Comparison of ENCODE assay signal across 9 cellular contexts in genomic region chr16:2970563-2970962, GRCh38. TPM values are rescaled to one million over a fixed set of nuclear protein-coding genes. Genes with fewer than 3 reads are reported as not detected.
DNase-seq lines count a peak whose midpoint lies in the region; ATAC-seq and TF ChIP-seq lines count a peak whose summit lies in the region.
"Had no signal": no experiment of that assay in that cellular context is flagged by ENCODE, and none has a peak within 500 bp of the region (broad histone marks: within the 10 kb centered on the region; RNA-seq: fewer than 3 reads in every experiment).

No MANE protein-coding gene starts in this region.

- H3K36me3 ChIP-seq in SK-N-SH (replicated peaks in 1 of 2; ENCODE audit: control insufficient read depth in 1 of 2, insufficient read depth in 2 of 2, low read length in 1 of 2) (no peaks in the 10 kb centered on the region), esophagus (ENCODE audit: control insufficient read depth in 2 of 2, insufficient read depth in 2 of 2, low read length in 1 of 2) (peaks cover 0 to 2% of the 10 kb centered on the region in 2 donors)

- H3K27ac ChIP-seq in SK-N-SH (ENCODE audit: low read depth in 2 of 2, low read length in 1 of 2) (no peak overlapping the region; a peak in 1 of 4 replicates), RWPE1 (peak overlapping the region; percentile 84), esophagus (ENCODE audit: low read depth in 2 of 2, low read length in 1 of 2) (no peak overlapping the region), skin epidermis (peak overlapping the region in 12 of 21 experiments; percentile 52 to 85 (median 74))

- H3K4me2 ChIP-seq in SK-N-SH, result peak overlapping the region; percentile 96

- no peaks in the 10 kb centered on the region for H3K9me2 ChIP-seq in SK-N-SH

- no peaks in the 10 kb centered on the region for H3K27me3 ChIP-seq in SK-N-SH (ENCODE audit: insufficient read depth)
- no peaks in the 10 kb centered on the region for H3K27me3 ChIP-seq in esophagus (ENCODE audit: control insufficient read depth in 1 of 2, insufficient read depth in 2 of 2, low read length in 2 of 2)

- ATAC-seq in SK-N-SH treated with all-trans-retinoic acid at 6 μM for 48 hours, result no peak

- H3K4me1 ChIP-seq in SK-N-SH (ENCODE audit: control insufficient read depth in 1 of 2, insufficient read depth in 2 of 2, low read depth in 1 of 2, low read length in 1 of 2), result peaks cover 0 to 36% of the 10 kb centered on the region in 2 experiments; a peak in 1 of 4 replicates
- H3K4me1 ChIP-seq in esophagus (ENCODE audit: control insufficient read depth in 2 of 2, insufficient read depth in 2 of 2, low read length in 1 of 2), result peaks cover 4 to 16% of the 10 kb centered on the region in 2 donors

- TF ChIP-seq CTCF in SK-N-SH (IDR thresholded peaks at IDR 0.05) (no peak), RWPE1 (conservative IDR thresholded peaks at IDR 0.05; ENCODE audit: low read depth) (no peak)

- no peak overlapping the region for H2AFZ ChIP-seq in SK-N-SH (ENCODE audit: low read depth)

- peak overlapping the region; percentile 74 to 80 for H3K4me3 ChIP-seq in SK-N-SH (ENCODE audit: low read depth in 2 of 2, low read length in 1 of 2)
- H3K4me3 ChIP-seq in esophagus (ENCODE audit: low read depth in 1 of 2, low read length in 2 of 2), result peak overlapping the region; percentile 62
- H3K4me3 ChIP-seq in skin epidermis, result peak overlapping the region; percentile 70 to 86 (median 74)

- H3K79me2 ChIP-seq in SK-N-SH (ENCODE audit: insufficient read depth), result no peaks in the 10 kb centered on the region; the same call in 1 of the 2 replicates

- H4K20me1 ChIP-seq in SK-N-SH (ENCODE audit: insufficient read depth), result peaks cover 31% of the 10 kb centered on the region; the same call in 1 of the 2 replicates

- DNase-seq in SK-N-SH (no peak), RWPE1 (ENCODE audit: low spot score) (no peak), GM19240 (ENCODE audit: insufficient read length, low spot score) (no peak), occipital lobe (lab: John Stamatoyannopoulos, UW) (no peak), NCI-H774 (lab: John Stamatoyannopoulos, UW) (no peak)

- POLR2A ChIA-PET in SK-N-SH (lab: Yijun Ruan, JAX), result interaction anchor here (1.9 kb wide), 1 partner anchor 10 kb away, joined by 12 read pairs; the partner anchor contains the start of gene PKMYT1
- POLR2A ChIA-PET in RWPE1 (lab: Yijun Ruan, JAX; ENCODE audit: low non-redundant PET), result interaction anchor here (1.1 kb wide), 1 partner anchor 10 kb away, joined by 3 read pairs; the partner anchor contains the start of gene PKMYT1

- peaks cover 8% of the 10 kb centered on the region for H3F3A ChIP-seq in SK-N-SH (replicated peaks; ENCODE audit: insufficient read depth)

- 31% methylated on average over 2 of the region's 6 CpGs for WGBS in SK-N-SH (ENCODE audit: low lambda C conversion rate)
- 77 to 88% methylated on average over 6 of the region's 6 CpGs for WGBS in esophagus, 2 donors

- no peaks in the 10 kb centered on the region for H3K9me3 ChIP-seq in SK-N-SH
- H3K9me3 ChIP-seq in esophagus (ENCODE audit: control insufficient read depth in 2 of 2, insufficient read depth in 1 of 2, low read depth in 1 of 2, low read length in 1 of 2), result no peaks in the 10 kb centered on the region

- TF ChIP-seq RAD21 in SK-N-SH (IDR thresholded peaks at IDR 0.05; ENCODE audit: low read length), result no peak

- CTCF ChIA-PET in SK-N-SH (lab: Yijun Ruan, JAX) (interaction anchor here (0.6 to 1.4 kb wide), 7 partner anchors 9 to 61 kb away, joined by 3 to 8 read pairs (median 5); no protein-coding TSS in a partner anchor), RWPE1 (lab: Yijun Ruan, JAX) (interaction anchor here (0.6 to 1.6 kb wide), 6 partner anchors 9 to 598 kb away, joined by 3 to 8 read pairs (median 4); partner anchors contain the start of gene TNFRSF12A)

- H3K9ac ChIP-seq in SK-N-SH, result peak overlapping the region; percentile 68; the same call in 1 of the 2 replicates

- TF ChIP-seq EP300 in SK-N-SH (IDR thresholded peaks at IDR 0.05; ENCODE audit: borderline replicate concordance in 1 of 2, low read depth in 1 of 2, low read length in 1 of 2), result no peak

TF ChIP-seq in SK-N-SH, 30 proteins besides CTCF, POLR2A, EP300 and RAD21:
- TF ChIP-seq FOXM1 (IDR thresholded peaks at IDR 0.05; ENCODE audit: low read depth), result no peak

TF ChIP-seq in SK-N-SH treated with all-trans-retinoic acid at 6 μM for 48 hours, 23 proteins besides CTCF, POLR2A, EP300 and RAD21 (continues in another document):
- TF ChIP-seq ARNTL (CRISPR knock-in tag; IDR thresholded peaks at IDR 0.05; ENCODE audit: borderline replicate concordance, low read depth) (no peak), ZC3H10 (CRISPR knock-in tag; IDR thresholded peaks at IDR 0.05) (no peak), ESRRG (CRISPR knock-in tag; IDR thresholded peaks at IDR 0.05) (no peak), OSR1 (CRISPR knock-in tag; IDR thresholded peaks at IDR 0.05) (no peak), BACH2 (CRISPR knock-in tag; IDR thresholded peaks at IDR 0.05; ENCODE audit: borderline replicate concordance) (no peak), RARB (CRISPR knock-in tag; IDR thresholded peaks at IDR 0.05) (no peak), CSDC2 (CRISPR knock-in tag; IDR thresholded peaks at IDR 0.05) (no peak), ZFP3 (CRISPR knock-in tag; IDR thresholded peaks at IDR 0.05) (no peak)
- TF ChIP-seq, protein P1, sequence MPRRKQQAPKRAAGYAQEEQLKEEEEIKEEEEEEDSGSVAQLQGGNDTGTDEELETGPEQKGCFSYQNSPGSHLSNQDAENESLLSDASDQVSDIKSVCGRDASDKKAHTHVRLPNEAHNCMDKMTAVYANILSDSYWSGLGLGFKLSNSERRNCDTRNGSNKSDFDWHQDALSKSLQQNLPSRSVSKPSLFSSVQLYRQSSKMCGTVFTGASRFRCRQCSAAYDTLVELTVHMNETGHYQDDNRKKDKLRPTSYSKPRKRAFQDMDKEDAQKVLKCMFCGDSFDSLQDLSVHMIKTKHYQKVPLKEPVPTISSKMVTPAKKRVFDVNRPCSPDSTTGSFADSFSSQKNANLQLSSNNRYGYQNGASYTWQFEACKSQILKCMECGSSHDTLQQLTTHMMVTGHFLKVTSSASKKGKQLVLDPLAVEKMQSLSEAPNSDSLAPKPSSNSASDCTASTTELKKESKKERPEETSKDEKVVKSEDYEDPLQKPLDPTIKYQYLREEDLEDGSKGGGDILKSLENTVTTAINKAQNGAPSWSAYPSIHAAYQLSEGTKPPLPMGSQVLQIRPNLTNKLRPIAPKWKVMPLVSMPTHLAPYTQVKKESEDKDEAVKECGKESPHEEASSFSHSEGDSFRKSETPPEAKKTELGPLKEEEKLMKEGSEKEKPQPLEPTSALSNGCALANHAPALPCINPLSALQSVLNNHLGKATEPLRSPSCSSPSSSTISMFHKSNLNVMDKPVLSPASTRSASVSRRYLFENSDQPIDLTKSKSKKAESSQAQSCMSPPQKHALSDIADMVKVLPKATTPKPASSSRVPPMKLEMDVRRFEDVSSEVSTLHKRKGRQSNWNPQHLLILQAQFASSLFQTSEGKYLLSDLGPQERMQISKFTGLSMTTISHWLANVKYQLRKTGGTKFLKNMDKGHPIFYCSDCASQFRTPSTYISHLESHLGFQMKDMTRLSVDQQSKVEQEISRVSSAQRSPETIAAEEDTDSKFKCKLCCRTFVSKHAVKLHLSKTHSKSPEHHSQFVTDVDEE (CRISPR knock-in tag; IDR thresholded peaks at IDR 0.05), result no peak
- TF ChIP-seq, protein P2, sequence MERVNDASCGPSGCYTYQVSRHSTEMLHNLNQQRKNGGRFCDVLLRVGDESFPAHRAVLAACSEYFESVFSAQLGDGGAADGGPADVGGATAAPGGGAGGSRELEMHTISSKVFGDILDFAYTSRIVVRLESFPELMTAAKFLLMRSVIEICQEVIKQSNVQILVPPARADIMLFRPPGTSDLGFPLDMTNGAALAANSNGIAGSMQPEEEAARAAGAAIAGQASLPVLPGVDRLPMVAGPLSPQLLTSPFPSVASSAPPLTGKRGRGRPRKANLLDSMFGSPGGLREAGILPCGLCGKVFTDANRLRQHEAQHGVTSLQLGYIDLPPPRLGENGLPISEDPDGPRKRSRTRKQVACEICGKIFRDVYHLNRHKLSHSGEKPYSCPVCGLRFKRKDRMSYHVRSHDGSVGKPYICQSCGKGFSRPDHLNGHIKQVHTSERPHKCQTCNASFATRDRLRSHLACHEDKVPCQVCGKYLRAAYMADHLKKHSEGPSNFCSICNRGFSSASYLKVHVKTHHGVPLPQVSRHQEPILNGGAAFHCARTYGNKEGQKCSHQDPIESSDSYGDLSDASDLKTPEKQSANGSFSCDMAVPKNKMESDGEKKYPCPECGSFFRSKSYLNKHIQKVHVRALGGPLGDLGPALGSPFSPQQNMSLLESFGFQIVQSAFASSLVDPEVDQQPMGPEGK (CRISPR knock-in tag; IDR thresholded peaks at IDR 0.05; ENCODE audit: borderline replicate concordance), result no peak

RNA-seq across cellular contexts. Expression of gene PAQR4, which starts 1.4 kb away (rescaled TPM):
- polyA plus RNA-seq in SK-N-SH (2012; rRNA removed), result 8.4 and 8.8 TPM in 2 replicates
- 4.6 and 7.1 TPM in 2 replicates for polyA plus RNA-seq in SK-N-SH (2012; cell fraction: cytosol; rRNA removed)
- polyA plus RNA-seq in SK-N-SH (2012; cell fraction: nucleus; rRNA removed), result 12.8 and 17.6 TPM in 2 replicates
- 10 to 100 TPM in 1 of 2 donors, 1 to 10 TPM in 1; 9.6 to 18.8 TPM for polyA plus RNA-seq in esophagus
- total RNA-seq in occipital lobe, result 19.7 TPM

RNA-seq across cellular contexts. Expression of gene KREMEN2, which starts 6.5 kb away (rescaled TPM):
- polyA plus RNA-seq in SK-N-SH (2012; rRNA removed), result 0.24 and 0.77 TPM in 2 replicates
- polyA plus RNA-seq in SK-N-SH (2012; cell fraction: cytosol; rRNA removed), result 0.28 and 0.46 TPM in 2 replicates
- polyA plus RNA-seq in SK-N-SH (2012; cell fraction: nucleus; rRNA removed), result 1.7 and 2.9 TPM in 2 replicates
- polyA plus RNA-seq in esophagus, result 1 to 10 TPM; 1.6 to 1.8 TPM
- total RNA-seq in occipital lobe, result not detected

RNA-seq across cellular contexts. Expression of gene PKMYT1, which starts 9.7 kb away (rescaled TPM):
- polyA plus RNA-seq in SK-N-SH (2012; rRNA removed) (5.3 and 8.5 TPM in 2 replicates), esophagus (10 to 100 TPM; 20.7 to 22.3 TPM)
- polyA plus RNA-seq in SK-N-SH (2012; cell fraction: cytosol; rRNA removed), result 3.2 and 6.7 TPM in 2 replicates
- polyA plus RNA-seq in SK-N-SH (2012; cell fraction: nucleus; rRNA removed), result 29.4 and 73.9 TPM in 2 replicates
- 3.0 TPM for total RNA-seq in occipital lobe

RNA-seq across cellular contexts. Expression of gene CLDN9, which starts 42.2 kb away (rescaled TPM):
- polyA plus RNA-seq in SK-N-SH (2012; rRNA removed) (0.08 TPM in 1 of 2 replicates, not detected in the other), esophagus (under 1 TPM in 1 of 2 donors, not detected in 1; 0.02 TPM)
- polyA plus RNA-seq in SK-N-SH (2012; cell fraction: cytosol; rRNA removed), result not detected in 2 replicates
- 0.52 and 0.67 TPM in 2 replicates for polyA plus RNA-seq in SK-N-SH (2012; cell fraction: nucleus; rRNA removed)
- not detected for total RNA-seq in occipital lobe
- total RNA-seq: SK-MEL-5 had no signal

RNA-seq across cellular contexts. Expression of gene CLDN6, which starts 47.4 kb away (rescaled TPM):
- polyA plus RNA-seq in SK-N-SH (2012; rRNA removed) (0.20 and 0.24 TPM in 2 replicates), esophagus (under 1 TPM in 1 of 2 donors, not detected in 1; 0.06 TPM)
- polyA plus RNA-seq in SK-N-SH (2012; cell fraction: cytosol; rRNA removed), result 0.20 and 0.22 TPM in 2 replicates
- polyA plus RNA-seq in SK-N-SH (2012; cell fraction: nucleus; rRNA removed), result 0.29 and 0.59 TPM in 2 replicates
- not detected for total RNA-seq in occipital lobe
- total RNA-seq: SK-MEL-5 had no signal

Comparison
In these comparisons a context has a peak if more than half of its experiments do, and no peak if none do; other contexts are left out.
1. H3K27ac ChIP-seq: peak in RWPE1 (single experiment) and skin epidermis (12 of 21); none in SK-N-SH (0 of 2) and esophagus (0 of 2).
2. Peak in every context shown above with its lines, with median percentiles within 50 percentile points of each other: H3K4me3 ChIP-seq.